In genomic region chr14:70642313-70643235, GRCh38 we compare ENCODE assay signal across 1 cellular context.
TF ChIP-seq lines count a peak whose summit lies in the region.

No MANE protein-coding gene starts in this region.

TF ChIP-seq in endothelial cell of umbilical vein, 7 proteins besides CTCF, POLR2A, EP300 and RAD21:
- TF ChIP-seq EZH2 (IDR thresholded peaks at IDR 0.05; ENCODE audit: borderline replicate concordance, low read depth, low read length, severe bottlenecking), result peak; percentile 91
- TF ChIP-seq, protein P1, sequence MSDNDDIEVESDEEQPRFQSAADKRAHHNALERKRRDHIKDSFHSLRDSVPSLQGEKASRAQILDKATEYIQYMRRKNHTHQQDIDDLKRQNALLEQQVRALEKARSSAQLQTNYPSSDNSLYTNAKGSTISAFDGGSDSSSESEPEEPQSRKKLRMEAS (IDR thresholded peaks at IDR 0.05; ENCODE audit: insufficient read depth, insufficient read length), result no peak
